ENCODE assay signal across 8 cellular contexts in genomic region chr10:43408331-43408709, GRCh38. TPM values are rescaled to one million over a fixed set of nuclear protein-coding genes. Genes with fewer than 3 reads are reported as not detected.
DNase-seq lines count a peak whose midpoint lies in the region; TF ChIP-seq lines count a peak whose summit lies in the region.

No MANE protein-coding gene starts in this region.

- CTCF ChIA-PET in activated CD4-positive, alpha-beta T cell treated with anti-CD3 and anti-CD28 coated beads, Interleukin-2, amount 10 ng/mL, durations not matched to agents 7 days and 5 days (lab: Charles Lee): interaction anchor here (1.0 to 1.3 kb wide), 6 partner anchors 8 to 28 kb away, joined by 3 to 6 read pairs (median 4); no protein-coding TSS in a partner anchor

- no peaks in the 10 kb centered on the region for H3K9me3 Mint-ChIP-seq in activated CD4-positive, alpha-beta T cell treated with anti-CD3 and anti-CD28 coated beads, Interleukin-2, amount 10 ng/mL, durations not matched to agents 7 days and 5 days

- H3K36me3 Mint-ChIP-seq in activated CD4-positive, alpha-beta T cell treated with anti-CD3 and anti-CD28 coated beads, Interleukin-2, amount 10 ng/mL, durations not matched to agents 7 days and 5 days (ENCODE audit: low read depth): peaks cover 39% of the 10 kb centered on the region

- H3K27me3 ChIP-seq in skeletal muscle tissue (ENCODE audit: control insufficient read depth in 3 of 3, insufficient read depth in 3 of 3, low read length in 3 of 3): no peaks in the 10 kb centered on the region

- peak overlapping the region; percentile 96 for H3K4me3 Mint-ChIP-seq in activated CD4-positive, alpha-beta T cell treated with anti-CD3 and anti-CD28 coated beads, Interleukin-2, amount 10 ng/mL, durations not matched to agents 7 days and 5 days

- H3K9ac ChIP-seq in SK-N-MC (ENCODE audit: insufficient read length) (peak overlapping the region; percentile 94), skeletal muscle tissue (ENCODE audit: low read depth in 1 of 3, low read length in 3 of 3) (peak overlapping the region; percentile 84 to 92 (median 87))

- H3K4me1 Mint-ChIP-seq in activated CD4-positive, alpha-beta T cell treated with anti-CD3 and anti-CD28 coated beads, Interleukin-2, amount 10 ng/mL, durations not matched to agents 7 days and 5 days: peaks cover 31% of the 10 kb centered on the region

- peak overlapping the region; percentile 100 for H3K27ac Mint-ChIP-seq in activated CD4-positive, alpha-beta T cell treated with anti-CD3 and anti-CD28 coated beads, Interleukin-2, amount 10 ng/mL, durations not matched to agents 7 days and 5 days

- H3K4me3 ChIP-seq in SK-N-MC (peak overlapping the region; percentile 86), fibroblast of villous mesenchyme (ENCODE audit: low read depth, low read length) (peak overlapping the region; percentile 83), skeletal muscle tissue (ENCODE audit: low read length in 3 of 3) (peak overlapping the region; percentile 83 to 89 (median 88))

- H3K4me1 ChIP-seq in skeletal muscle tissue (ENCODE audit: control insufficient read depth in 3 of 3, insufficient read depth in 3 of 3, low read length in 3 of 3): peaks cover 15 to 31% (median 25%) of the 10 kb centered on the region in 3 donors

- DNase-seq in activated CD4-positive, alpha-beta T cell treated with anti-CD3 and anti-CD28 coated beads, Interleukin-2, amount 10 ng/mL, durations not matched to agents 7 days and 5 days: no peak
- DNase-seq in activated CD4-positive, alpha-beta T cell treated with anti-CD3 and anti-CD28 coated beads, Interleukin-2, amount 50 U/mL, for 1 hour: no peak
- DNase-seq in SK-N-MC (ENCODE audit: low read depth, low spot score) (no peak), fibroblast of villous mesenchyme (ENCODE audit: low read depth) (no peak), NCI-H226 (no peak), NCI-H2227 (lab: John Stamatoyannopoulos, UW; ENCODE audit: unreplicated experiment) (no peak)
- no peak for DNase-seq in NK-92 treated with Interleukin-12 subunit alpha and Interleukin-12 subunit beta, amount 100 ng/mL, for 24 hours (lab: John Stamatoyannopoulos, UW)

- POLR2A ChIA-PET in activated CD4-positive, alpha-beta T cell treated with anti-CD3 and anti-CD28 coated beads, Interleukin-2, amount 10 ng/mL, durations not matched to agents 7 days and 5 days (lab: Charles Lee): interaction anchor here (1.3 kb wide), 1 partner anchor 10 kb away, joined by 3 read pairs; no protein-coding TSS in a partner anchor

- no peaks in the 10 kb centered on the region for H3K27me3 Mint-ChIP-seq in activated CD4-positive, alpha-beta T cell treated with anti-CD3 and anti-CD28 coated beads, Interleukin-2, amount 10 ng/mL, durations not matched to agents 7 days and 5 days

- peaks cover 5% of the 10 kb centered on the region for H3K36me3 ChIP-seq in SK-N-MC (ENCODE audit: insufficient read depth, low read length)
- H3K36me3 ChIP-seq in skeletal muscle tissue (ENCODE audit: control insufficient read depth in 3 of 3, insufficient read depth in 3 of 3, low read length in 3 of 3): peaks cover 0 to 2% (median 2%) of the 10 kb centered on the region in 3 donors

- no peak for TF ChIP-seq CTCF in fibroblast of villous mesenchyme (IDR thresholded peaks at IDR 0.05; ENCODE audit: insufficient read depth, low read depth, low read length)

- H3K9me3 ChIP-seq in SK-N-MC (ENCODE audit: low read depth, low read length): no peaks in the 10 kb centered on the region
- H3K9me3 ChIP-seq in skeletal muscle tissue (ENCODE audit: control insufficient read depth in 3 of 3, low read length in 3 of 3): no peaks in the 10 kb centered on the region

- peak overlapping the region; percentile 97 for H3K27ac ChIP-seq in SK-N-MC
- peak overlapping the region; percentile 99 for H3K27ac ChIP-seq in skeletal muscle tissue (ENCODE audit: low read depth, low read length)

RNA-seq across cellular contexts. Expression of gene HNRNPF, which starts 0.7 kb away (rescaled TPM):
- 100 to 1,000 TPM; 464 to 481 TPM for total RNA-seq in activated CD4-positive, alpha-beta T cell treated with anti-CD3 and anti-CD28 coated beads, Interleukin-2, amount 10 ng/mL, durations not matched to agents 7 days and 5 days
- 152 and 203 TPM in 2 replicates for total RNA-seq in fibroblast of villous mesenchyme
- total RNA-seq in skeletal muscle tissue: 87.2 TPM

RNA-seq across cellular contexts. Expression of gene ZNF487, which starts 28.6 kb away (rescaled TPM):
- 1 to 10 TPM; 3.8 to 5.6 TPM for total RNA-seq in activated CD4-positive, alpha-beta T cell treated with anti-CD3 and anti-CD28 coated beads, Interleukin-2, amount 10 ng/mL, durations not matched to agents 7 days and 5 days
- total RNA-seq in fibroblast of villous mesenchyme: 2.6 TPM in 2 replicates
- 8.4 TPM for total RNA-seq in skeletal muscle tissue

RNA-seq across cellular contexts. Expression of gene FXYD4, which starts 36.9 kb away (rescaled TPM):
- total RNA-seq in activated CD4-positive, alpha-beta T cell treated with anti-CD3 and anti-CD28 coated beads, Interleukin-2, amount 10 ng/mL, durations not matched to agents 7 days and 5 days: not detected
- total RNA-seq in fibroblast of villous mesenchyme (not detected in 2 replicates), skeletal muscle tissue (not detected)
